Comparison of ENCODE assay signal across 23 cellular contexts in genomic region chr2:224407241-224407680, GRCh38. TPM values are rescaled to one million over a fixed set of nuclear protein-coding genes. Genes with fewer than 3 reads are reported as not detected.
A peak's percentile ranks its signal among the peaks of the same experiment; 100 is the strongest.
DNase-seq lines count a peak whose midpoint lies in the region; ATAC-seq, FAIRE-seq and TF ChIP-seq lines count a peak whose summit lies in the region.
"Had no signal": no experiment of that assay in that cellular context is flagged by ENCODE, and none has a peak within 500 bp of the region (broad histone marks: within the 10 kb centered on the region; RNA-seq: fewer than 3 reads in every experiment).

No MANE protein-coding gene starts in this region.

- intact Hi-C loops in Right ventricle myocardium inferior (cut with DNase I) = no loop called here
- intact Hi-C loops in endothelial cell of umbilical vein (cut with micrococcal nuclease) = loop anchor here (1.0 to 10.0 kb wide), 8 partner anchors 10 to 1752 kb away; partner anchors contain the start of genes CUL3 and FARSB

- H3K9ac ChIP-seq in endothelial cell of umbilical vein (replicated peaks; ENCODE audit: extremely low read depth, insufficient read depth, low read length) = peak overlapping the region; percentile 37
- H3K9ac ChIP-seq: SK-N-SH had no signal

- no peak overlapping the region for H2AFZ ChIP-seq in endothelial cell of umbilical vein (ENCODE audit: low read depth, low read length)

- no peaks in the 10 kb centered on the region for H3K36me3 ChIP-seq in right atrium auricular region
- no peaks in the 10 kb centered on the region for H3K36me3 ChIP-seq in endothelial cell of umbilical vein (ENCODE audit: control insufficient read depth in 2 of 2, extremely low read depth in 1 of 2, insufficient read depth in 2 of 2, low read length in 2 of 2)
- no peaks in the 10 kb centered on the region for H3K36me3 ChIP-seq in mesodermal cell (ENCODE audit: control insufficient read depth, insufficient read depth, low read length)
- H3K36me3 ChIP-seq: BE2C had no signal

- peaks cover 0 to 9% of the 10 kb centered on the region in 2 donors for H3K9me3 ChIP-seq in right atrium auricular region
- H3K9me3 ChIP-seq in endothelial cell of umbilical vein (replicated peaks; ENCODE audit: control insufficient read depth, insufficient read depth, low read length) = no peaks in the 10 kb centered on the region
- peaks cover 12% of the 10 kb centered on the region for H3K9me3 ChIP-seq in mesodermal cell (ENCODE audit: control insufficient read depth, low read length)
- H3K9me3 ChIP-seq: BE2C, mucosa of descending colon, SK-N-SH had no signal

- peaks cover 0 to 6% of the 10 kb centered on the region in 2 donors for H3K4me1 ChIP-seq in right atrium auricular region
- peaks cover 43% of the 10 kb centered on the region for H3K4me1 ChIP-seq in endothelial cell of umbilical vein (ENCODE audit: control insufficient read depth, extremely low read depth, insufficient read depth, low read length)
- H3K4me1 ChIP-seq in mesodermal cell (ENCODE audit: control insufficient read depth, insufficient read depth, low read length, poor library complexity, severe bottlenecking) = no peaks in the 10 kb centered on the region

- WGBS in mesodermal cell (ENCODE audit: insufficient coverage in 2 of 2), 2 experiments = 81 to 88% methylated on average over 3 to 4 of the region's 4 CpGs

- H3K27ac ChIP-seq in right atrium auricular region (peak overlapping the region in 1 of 2 donors; percentile 11), endothelial cell of umbilical vein (ENCODE audit: insufficient read depth, low read depth, low read length) (peak overlapping the region; percentile 96), mesodermal cell (ENCODE audit: low read depth, low read length, severe bottlenecking) (peak overlapping the region; percentile 75)

- CTCF ChIA-PET in endothelial cell of umbilical vein (lab: Charles Lee) (interaction anchor here (2.5 to 3.2 kb wide), 2 partner anchors 8 to 42 kb away, joined by 12 to 25 read pairs; no protein-coding TSS in a partner anchor), HEK293T (lab: Yijun Ruan, JAX) (no interaction called here)

- ATAC-seq in Right ventricle myocardium inferior = peak; percentile 46
- ATAC-seq in HG03342 (IDR thresholded peaks at IDR 0.05; ENCODE audit: unreplicated experiment) = no peak
- ATAC-seq: mucosa of descending colon had no signal

- POLR2A ChIA-PET in endothelial cell of umbilical vein (lab: Charles Lee) = interaction anchor here (0.9 to 3.2 kb wide), 5 partner anchors 9 to 41 kb away, joined by 3 to 15 read pairs (median 4); no protein-coding TSS in a partner anchor
- POLR2A ChIA-PET in HEK293T (lab: Yijun Ruan, JAX) = no interaction called here

- TF ChIP-seq CTCF in right atrium auricular region (IDR thresholded peaks at IDR 0.05) = no peak
- TF ChIP-seq CTCF in endothelial cell of umbilical vein (IDR thresholded peaks at IDR 0.05; ENCODE audit: extremely low read depth in 1 of 2, insufficient read depth in 1 of 2, low read depth in 1 of 2, low read length in 2 of 2) = no peak

- H3K79me2 ChIP-seq in endothelial cell of umbilical vein (ENCODE audit: control insufficient read depth, insufficient read depth, low read length) = no peaks in the 10 kb centered on the region

- no TSS peak for BruUV-seq in endothelial cell of umbilical vein (replicated peaks; lab: Mats Ljungman, UMichigan)

- H4K20me1 ChIP-seq in endothelial cell of umbilical vein (replicated peaks; ENCODE audit: control insufficient read depth, extremely low read depth, insufficient read depth, low read length) = no peaks in the 10 kb centered on the region

- DNase-seq in Right ventricle myocardium inferior (ENCODE audit: missing footprints) (no peak), right atrium auricular region (ENCODE audit: low spot score) (no peak), endothelial cell of umbilical vein (ENCODE audit: low read depth, low spot score) (peak; percentile 100), HEK293T (ENCODE audit: extremely low spot score) (no peak), mucosa of gallbladder (ENCODE audit: low spot score) (no peak), foreskin melanocyte (no peak)
- DNase-seq: activated B cell treated with CpG ODN at 0.5 μM for 24 hours; activated CD4-positive, alpha-beta memory T cell treated with anti-CD3 and anti-CD28 coated beads for 36 hours; amniotic stem cell; BE2C; caudate nucleus; erythroblast; KG1; mucosa of descending colon; NCI-H146; NCI-H82; retina; SK-N-SH; stimulated activated CD8-positive, alpha-beta memory T cell treated with anti-CD3 and anti-CD28 coated beads, Interleukin-4, amount 100 ng/mL, for 48 hours had no signal

- TF ChIP-seq POLR2A in endothelial cell of umbilical vein (IDR thresholded peaks at IDR 0.05; ENCODE audit: low read depth, low read length) = peak; percentile 65

- peak; percentile 92 for FAIRE-seq in endothelial cell of umbilical vein (lab: Jason Lieb, UNC)

- dilution Hi-C loops in endothelial cell of umbilical vein (cut with MboI; ENCODE audit: extremely low pct_ligation_motif_present, low sequenced_read_pairs) = no loop called here

- H3K4me3 ChIP-seq in right atrium auricular region (no peak overlapping the region), endothelial cell of umbilical vein (replicated peaks in 1 of 3; ENCODE audit: insufficient read depth in 1 of 3, low read depth in 1 of 3, low read length in 3 of 3) (no peak overlapping the region), mesodermal cell (ENCODE audit: extremely low read depth, insufficient read depth, low read length, poor library complexity, severe bottlenecking) (no peak overlapping the region)
- H3K4me3 ChIP-seq: mucosa of descending colon had no signal

- H3K9me1 ChIP-seq in endothelial cell of umbilical vein (replicated peaks; ENCODE audit: control insufficient read depth, extremely low read depth, insufficient read depth, low read length) = no peaks in the 10 kb centered on the region

- no peak overlapping the region for H3K4me2 ChIP-seq in endothelial cell of umbilical vein (ENCODE audit: insufficient read depth, low read length)
- H3K4me2 ChIP-seq: SK-N-SH had no signal

- H3K27me3 ChIP-seq in right atrium auricular region = no peaks in the 10 kb centered on the region
- H3K27me3 ChIP-seq in endothelial cell of umbilical vein (ENCODE audit: control insufficient read depth in 2 of 2, insufficient read depth in 2 of 2, low read length in 2 of 2) = no peaks in the 10 kb centered on the region
- H3K27me3 ChIP-seq: BE2C had no signal

TF ChIP-seq in endothelial cell of umbilical vein, 7 proteins besides CTCF, POLR2A, EP300 and RAD21:
- TF ChIP-seq FOS (IDR thresholded peaks at IDR 0.05; ENCODE audit: borderline replicate concordance, insufficient read depth, low read length) (peak; percentile 65), EZH2 (IDR thresholded peaks at IDR 0.05; ENCODE audit: borderline replicate concordance, low read depth, low read length, severe bottlenecking) (no peak), MYC (IDR thresholded peaks at IDR 0.05; ENCODE audit: low read depth, low read length) (no peak), POLR2AphosphoS5 (IDR thresholded peaks at IDR 0.05; ENCODE audit: insufficient read depth, low read depth, low read length) (peak; percentile 90), MAX (IDR thresholded peaks at IDR 0.05; ENCODE audit: insufficient read depth, insufficient read length) (peak; percentile 85), GATA2 (IDR thresholded peaks at IDR 0.05; ENCODE audit: insufficient read depth, insufficient read length, low read depth, low read length) (peak; percentile 93), JUN (IDR thresholded peaks at IDR 0.05; ENCODE audit: borderline replicate concordance, insufficient read depth, insufficient read length, low read depth) (peak; percentile 89)

TF ChIP-seq in HEK293T, 16 proteins besides CTCF, POLR2A, EP300 and RAD21:
- TF ChIP-seq NFRKB (IDR thresholded peaks at IDR 0.05) (no peak), SP1 (IDR thresholded peaks at IDR 0.05) (no peak), L3MBTL2 (conservative IDR thresholded peaks at IDR 0.05) (no peak), LEF1 (IDR thresholded peaks at IDR 0.05; ENCODE audit: borderline replicate concordance) (no peak), CTBP1 (IDR thresholded peaks at IDR 0.05; ENCODE audit: borderline replicate concordance) (no peak), ZNF384 (IDR thresholded peaks at IDR 0.05) (no peak), FOXA1 (IDR thresholded peaks at IDR 0.05) (no peak), FOXK2 (IDR thresholded peaks at IDR 0.05) (no peak), ELF4 (IDR thresholded peaks at IDR 0.05) (no peak), SUZ12 (IDR thresholded peaks at IDR 0.05) (no peak), FOXM1 (IDR thresholded peaks at IDR 0.05; ENCODE audit: borderline replicate concordance) (no peak), BHLHE40 (IDR thresholded peaks at IDR 0.05; ENCODE audit: borderline replicate concordance) (no peak), PKNOX1 (IDR thresholded peaks at IDR 0.05) (no peak), ARNT (IDR thresholded peaks at IDR 0.05) (no peak), HDGF (IDR thresholded peaks at IDR 0.05; ENCODE audit: borderline replicate concordance) (no peak), TARDBP (IDR thresholded peaks at IDR 0.05) (no peak)

RNA-seq across cellular contexts. Expression of gene FAM124B, which starts 5.4 kb away (rescaled TPM):
- total RNA-seq in Right ventricle myocardium inferior (1.9 TPM), right atrium auricular region (1 to 10 TPM; 1.3 to 1.5 TPM), endothelial cell of umbilical vein (81.4 and 82.0 TPM in 2 replicates), mucosa of gallbladder (1.2 TPM)
- polyA plus RNA-seq in endothelial cell of umbilical vein = 91.7 and 119 TPM in 2 replicates
- 92.1 and 97.9 TPM in 2 replicates for polyA plus RNA-seq in endothelial cell of umbilical vein (2011; cell fraction: cytosol; rRNA removed)
- polyA plus RNA-seq in endothelial cell of umbilical vein (2011; cell fraction: nucleus; rRNA removed) = 146 and 167 TPM in 2 replicates
- polyA plus RNA-seq in endothelial cell of umbilical vein (2012) = 72.5 and 82.2 TPM in 2 replicates
- 291 and 351 TPM in 2 replicates for polyA minus RNA-seq in endothelial cell of umbilical vein
- not detected for polyA minus RNA-seq in endothelial cell of umbilical vein (2011; cell fraction: cytosol; rRNA and poly(A)+ RNA removed)
- 376 and 437 TPM in 2 replicates for polyA minus RNA-seq in endothelial cell of umbilical vein (2011; cell fraction: nucleus; rRNA and poly(A)+ RNA removed)
- 20.1 TPM for polyA plus RNA-seq in mesodermal cell (2013, experiment 1 of 2)
- 12.4 TPM for polyA plus RNA-seq in mesodermal cell (2013, experiment 2 of 2)
- total RNA-seq: A172, activated B cell treated with CpG ODN at 0.5 μM for 24 hours, G401 had no signal
- polyA plus RNA-seq: SK-N-SH had no signal

Comparison
In these comparisons a context has a peak if more than half of its experiments do, and no peak if none do; other contexts are left out.
1. RNA of gene FAM124B, which starts 5.4 kb away (total RNA-seq): 81.4 to 82.0 TPM in endothelial cell of umbilical vein; 1.9 TPM in Right ventricle myocardium inferior (single experiment), 1.3 to 1.5 TPM in right atrium auricular region and 1.2 TPM in mucosa of gallbladder (single experiment); every median in the first group is over 10 times any median in the second.